ENCODE assay signal across 1 cellular context in genomic region chr17:6670999-6671398, GRCh38.
TF ChIP-seq lines count a peak whose summit lies in the region.

No MANE protein-coding gene starts in this region.

TF ChIP-seq in HepG2, 621 proteins besides CTCF, POLR2A, EP300 and RAD21:
- no peak for TF ChIP-seq NFIC (IDR thresholded peaks at IDR 0.05; ENCODE audit: low read length)
- TF ChIP-seq ZNF510 (CRISPR knock-in tag; IDR thresholded peaks at IDR 0.05; ENCODE audit: low read depth), result no peak
- TF ChIP-seq ZNF354B (CRISPR knock-in tag; IDR thresholded peaks at IDR 0.05), result no peak
- TF ChIP-seq REXO4 (CRISPR knock-in tag; IDR thresholded peaks at IDR 0.05; ENCODE audit: borderline replicate concordance), result no peak
- no peak for TF ChIP-seq ZSCAN29 (CRISPR knock-in tag; conservative IDR thresholded peaks at IDR 0.05)
- TF ChIP-seq MTF2 (CRISPR knock-in tag; IDR thresholded peaks at IDR 0.05; ENCODE audit: borderline replicate concordance), result no peak
- no peak for TF ChIP-seq IRF9 (CRISPR knock-in tag; IDR thresholded peaks at IDR 0.05; ENCODE audit: borderline replicate concordance)
- TF ChIP-seq EED (CRISPR knock-in tag; IDR thresholded peaks at IDR 0.05), result no peak
